19 cellular contexts compared by ENCODE assay signal in the genomic region with DNA sequence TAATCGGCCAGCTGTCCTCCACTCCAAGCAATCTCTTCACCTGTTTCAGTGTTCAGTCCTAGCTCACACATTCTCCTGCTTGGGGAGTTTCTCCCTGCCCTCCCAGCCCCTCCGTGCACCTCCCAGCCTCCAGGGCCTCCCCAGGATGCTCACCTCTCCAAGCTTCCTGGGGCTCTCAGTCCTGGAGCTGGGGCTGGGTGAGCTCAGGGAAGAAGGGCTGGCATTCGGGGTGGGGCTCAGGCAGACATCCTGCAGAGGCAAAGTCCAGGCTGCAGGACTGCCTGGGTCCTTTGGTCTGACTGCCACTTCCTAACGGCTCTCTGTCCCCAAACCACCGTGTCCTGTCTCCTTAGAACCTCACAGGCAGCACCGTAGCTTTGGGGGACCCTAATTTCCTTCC. TPM values are rescaled to one million over a fixed set of nuclear protein-coding genes. Genes with fewer than 3 reads are reported as not detected.
DNase-seq lines count a peak whose midpoint lies in the region; ATAC-seq, FAIRE-seq and TF ChIP-seq lines count a peak whose summit lies in the region.
"Had no signal": no experiment of that assay in that cellular context is flagged by ENCODE, and none has a peak within 500 bp of the region (broad histone marks: within the 10 kb centered on the region; RNA-seq: fewer than 3 reads in every experiment).

No MANE protein-coding gene starts in this region.

- no peak overlapping the region for H3K4me3 Mint-ChIP-seq in endodermal cell
- H3K4me3 Mint-ChIP-seq in activated naive CD8-positive, alpha-beta T cell treated with anti-CD3 and anti-CD28 coated beads for 36 hours, result no peak overlapping the region

- FAIRE-seq in A549 (lab: Jason Lieb, UNC), result no peak
- FAIRE-seq: A204.1, H54 had no signal

- DNase-seq in A549 (ENCODE audit: low read depth in 1 of 2, low spot score in 1 of 2) (no peak), Peyer's patch (peak in 2 of 3 donors; percentile 83 to 85), endodermal cell (no peak), SHP77 (lab: John Stamatoyannopoulos, UW) (no peak), prostate gland (ENCODE audit: low spot score) (no peak)
- DNase-seq in activated naive CD8-positive, alpha-beta T cell treated with anti-CD3 and anti-CD28 coated beads for 36 hours, result no peak
- DNase-seq: COR-L47, DMS53, Karpas-422, MG63, NCI-H1092 treated with DMSO at 0.1 percent for 48 hours, NCI-H1694 treated with DMSO at 0.1 percent for 48 hours, NCI-H226, NCI-H526 treated with DMSO at 0.1 percent for 48 hours had no signal

- peak overlapping the region; percentile 27 for H3K27ac Mint-ChIP-seq in endodermal cell
- no peak overlapping the region for H3K27ac Mint-ChIP-seq in activated naive CD8-positive, alpha-beta T cell treated with anti-CD3 and anti-CD28 coated beads for 36 hours

- H3K9ac ChIP-seq in endodermal cell (ENCODE audit: extremely low read depth, low read length, poor library complexity, severe bottlenecking) (no peak overlapping the region), mucosa of stomach (ENCODE audit: low read length) (peak overlapping the region; percentile 9)

- no peak for TF ChIP-seq EP300 in A549 (IDR thresholded peaks at IDR 0.05)

- H3K4me2 ChIP-seq in A549, result peak overlapping the region; percentile 28

- TF ChIP-seq CTCF in A549 (IDR thresholded peaks at IDR 0.05) (no peak), Peyer's patch (IDR thresholded peaks at IDR 0.05) (no peak), endodermal cell (conservative IDR thresholded peaks at IDR 0.05) (no peak), prostate gland (IDR thresholded peaks at IDR 0.05) (no peak)

- intact Hi-C loops in prostate gland (cut with DNase I), result no loop called here

- TF ChIP-seq RAD21 in A549 (conservative IDR thresholded peaks at IDR 0.05 in 1 of 2, IDR thresholded peaks at IDR 0.05 in 1 of 2), result no peak

- H3K9me3 Mint-ChIP-seq in endodermal cell, result no peaks in the 10 kb centered on the region
- H3K9me3 Mint-ChIP-seq in activated naive CD8-positive, alpha-beta T cell treated with anti-CD3 and anti-CD28 coated beads for 36 hours, result no peaks in the 10 kb centered on the region

- TF ChIP-seq POLR2A in A549 (IDR thresholded peaks at IDR 0.05; ENCODE audit: low read length) (no peak), Peyer's patch (IDR thresholded peaks at IDR 0.05) (peak; percentile 72 to 80), prostate gland (IDR thresholded peaks at IDR 0.05) (no peak)

- H3K36me3 ChIP-seq in Peyer's patch, result peaks cover 0 to 17% (median 0%) of the 10 kb centered on the region in 3 donors
- H3K36me3 ChIP-seq in endodermal cell (ENCODE audit: control insufficient read depth, insufficient read depth, low read length), result no peaks in the 10 kb centered on the region
- no peaks in the 10 kb centered on the region for H3K36me3 ChIP-seq in mucosa of stomach (ENCODE audit: control insufficient read depth, insufficient read depth, low read length)
- H3K36me3 ChIP-seq in prostate gland, result no peaks in the 10 kb centered on the region
- H3K36me3 ChIP-seq: MG63, SJSA1 had no signal

- POLR2A ChIA-PET in A549 (lab: Yijun Ruan, JAX), result interaction anchor here (0.7 to 1.9 kb wide), 3 partner anchors 17 to 62 kb away, joined by 3 to 11 read pairs (median 5); partner anchors contain the start of genes KMT5C and TMEM238

- H3K9me3 ChIP-seq in A549 (no peaks in the 10 kb centered on the region), Peyer's patch (no peaks in the 10 kb centered on the region), endodermal cell (ENCODE audit: control insufficient read depth, low read length) (no peaks in the 10 kb centered on the region), mucosa of stomach (ENCODE audit: control insufficient read depth, low read length) (no peaks in the 10 kb centered on the region), prostate gland (no peaks in the 10 kb centered on the region)
- H3K9me3 ChIP-seq: MG63, SJSA1 had no signal

- H3K36me3 Mint-ChIP-seq in endodermal cell (ENCODE audit: low read depth), result no peaks in the 10 kb centered on the region
- no peaks in the 10 kb centered on the region for H3K36me3 Mint-ChIP-seq in activated naive CD8-positive, alpha-beta T cell treated with anti-CD3 and anti-CD28 coated beads for 36 hours

- CTCF ChIA-PET in A549 (lab: Yijun Ruan, JAX), result interaction anchor here (0.9 to 21.1 kb wide), 12 partner anchors 10 to 181 kb away, joined by 3 to 306 read pairs (median 5); partner anchors contain the start of genes KMT5C and TMEM238

- ATAC-seq in A549 (peak; percentile 31 to 53; a peak in 5 of 6 replicates), GM19035 (IDR thresholded peaks at IDR 0.05; ENCODE audit: unreplicated experiment) (no peak)

- H3K27me3 ChIP-seq in Peyer's patch (no peaks in the 10 kb centered on the region), endodermal cell (ENCODE audit: control insufficient read depth, insufficient read depth, low read length, poor library complexity, severe bottlenecking) (no peaks in the 10 kb centered on the region), mucosa of stomach (ENCODE audit: control insufficient read depth, insufficient read depth, low read length) (peaks cover 6% of the 10 kb centered on the region), prostate gland (replicated peaks; ENCODE audit: insufficient read depth) (no peaks in the 10 kb centered on the region)
- H3K27me3 ChIP-seq: MG63, SJSA1 had no signal

- peaks cover 24% of the 10 kb centered on the region for H3K4me1 Mint-ChIP-seq in endodermal cell
- no peaks in the 10 kb centered on the region for H3K4me1 Mint-ChIP-seq in activated naive CD8-positive, alpha-beta T cell treated with anti-CD3 and anti-CD28 coated beads for 36 hours

- H3K4me3 ChIP-seq in A549 (no peak overlapping the region), Peyer's patch (peak overlapping the region in 3 of 4 donors; percentile 9 to 61 (median 46)), endodermal cell (ENCODE audit: low read length) (no peak overlapping the region), mucosa of stomach (ENCODE audit: low read length) (no peak overlapping the region), prostate gland (no peak overlapping the region)
- H3K4me3 ChIP-seq: MG63, SJSA1 had no signal

- H3K27ac ChIP-seq in A549, result peak overlapping the region; percentile 37 to 60; a peak in 5 of 6 replicates
- H3K27ac ChIP-seq in Peyer's patch, result peak overlapping the region in 3 of 4 donors; percentile 79 to 93 (median 88)
- no peak overlapping the region for H3K27ac ChIP-seq in endodermal cell (ENCODE audit: low read depth, low read length)
- H3K27ac ChIP-seq in prostate gland, result no peak overlapping the region
- H3K27ac ChIP-seq: SJSA1 had no signal

- H3K4me1 ChIP-seq in A549 (peaks cover 27% of the 10 kb centered on the region), Peyer's patch (peaks cover 0 to 16% (median 0%) of the 10 kb centered on the region in 4 donors), endodermal cell (ENCODE audit: control insufficient read depth, insufficient read depth, low read length) (peaks cover 8% of the 10 kb centered on the region), mucosa of stomach (ENCODE audit: control insufficient read depth, insufficient read depth, low read length) (peaks cover 23% of the 10 kb centered on the region), prostate gland (replicated peaks) (no peaks in the 10 kb centered on the region)
- H3K4me1 ChIP-seq: SJSA1 had no signal

- WGBS in A549 (ENCODE audit: missing lambda C conversion rate), result 54% methylated on average over 6 of the region's 6 CpGs
- WGBS in endodermal cell (ENCODE audit: insufficient coverage in 1 of 2, insufficient read length in 1 of 2), 2 experiments, result 83 to 92% methylated on average over 5 to 6 of the region's 6 CpGs
- 43% methylated on average over 6 of the region's 6 CpGs for WGBS in prostate gland

- no peaks in the 10 kb centered on the region for H3K27me3 Mint-ChIP-seq in endodermal cell (ENCODE audit: insufficient read depth)
- H3K27me3 Mint-ChIP-seq in activated naive CD8-positive, alpha-beta T cell treated with anti-CD3 and anti-CD28 coated beads for 36 hours, result peaks cover 14% of the 10 kb centered on the region

RNA-seq across cellular contexts. Expression of gene TMEM150B, which starts 2.6 kb away (rescaled TPM):
- polyA plus RNA-seq in A549 (2011; rRNA removed) (0.39 and 0.52 TPM in 2 replicates), A549 (2017; fragmentation: RNase III; extraction: RNeasy Plus Mini Kit Qiagen cat#74134 plus additional on column Dnase treatment) (0.26 to 0.45 TPM (median 0.26 TPM) in 3 replicates)
- 0.12 and 0.16 TPM in 2 replicates for polyA plus RNA-seq in A549 (2012; cell fraction: cytosol; rRNA removed)
- polyA plus RNA-seq in A549 (2012; cell fraction: nucleus; rRNA removed), result 0.51 and 0.58 TPM in 2 replicates
- 0.78 and 1.1 TPM in 2 replicates for polyA minus RNA-seq in A549 (2011; rRNA and poly(A)+ RNA removed)
- total RNA-seq in Peyer's patch (100 to 1,000 TPM in 3 of 4 donors, 10 to 100 TPM in 1; 26.4 to 235 (median 199) TPM), endodermal cell (under 1 TPM; 0.73 to 0.95 TPM), prostate gland (not detected)
- not detected for polyA plus RNA-seq in endodermal cell (2013, experiment 1 of 2)
- polyA plus RNA-seq in endodermal cell (2013, experiment 2 of 2), result not detected
- total RNA-seq in activated naive CD8-positive, alpha-beta T cell treated with anti-CD3 and anti-CD28 coated beads for 36 hours, result not detected
- total RNA-seq: SJSA1 had no signal

RNA-seq across cellular contexts. Expression of gene KMT5C, which starts 17.2 kb away (rescaled TPM):
- polyA plus RNA-seq in A549 (2011; rRNA removed) (6.6 and 9.5 TPM in 2 replicates), A549 (2017; fragmentation: RNase III; extraction: RNeasy Plus Mini Kit Qiagen cat#74134 plus additional on column Dnase treatment) (11.8 to 17.2 TPM (median 15.2 TPM) in 3 replicates)
- 26.1 and 26.2 TPM in 2 replicates for polyA plus RNA-seq in A549 (2012; cell fraction: cytosol; rRNA removed)
- polyA plus RNA-seq in A549 (2012; cell fraction: nucleus; rRNA removed), result 96.3 and 153 TPM in 2 replicates
- polyA minus RNA-seq in A549 (2011; rRNA and poly(A)+ RNA removed), result 6.9 and 15.1 TPM in 2 replicates
- total RNA-seq in Peyer's patch (10 to 100 TPM; 14.4 to 45.6 (median 43.9) TPM), endodermal cell (10 to 100 TPM; 73.1 to 80.6 TPM), prostate gland (10 to 100 TPM; 17.8 to 32.3 TPM)
- polyA plus RNA-seq in endodermal cell (2013, experiment 1 of 2), result 40.1 TPM
- 36.0 TPM for polyA plus RNA-seq in endodermal cell (2013, experiment 2 of 2)
- total RNA-seq in activated naive CD8-positive, alpha-beta T cell treated with anti-CD3 and anti-CD28 coated beads for 36 hours, result 10 to 100 TPM; 14.9 to 15.4 TPM

RNA-seq across cellular contexts. Expression of gene COX6B2, which starts 32.0 kb away (rescaled TPM):
- polyA plus RNA-seq in A549 (2011; rRNA removed) (0.78 and 0.82 TPM in 2 replicates), A549 (2017; fragmentation: RNase III; extraction: RNeasy Plus Mini Kit Qiagen cat#74134 plus additional on column Dnase treatment) (3.1 to 6.4 TPM (median 3.9 TPM) in 3 replicates)
- 0.66 and 1.00 TPM in 2 replicates for polyA plus RNA-seq in A549 (2012; cell fraction: cytosol; rRNA removed)
- polyA plus RNA-seq in A549 (2012; cell fraction: nucleus; rRNA removed), result 4.6 and 7.0 TPM in 2 replicates
- polyA minus RNA-seq in A549 (2011; rRNA and poly(A)+ RNA removed), result 0.74 and 1.2 TPM in 2 replicates
- total RNA-seq in Peyer's patch (not detected), endodermal cell (under 1 TPM; 0.75 to 0.84 TPM), prostate gland (10 to 100 TPM in 1 of 2 donors, not detected in 1; 10.2 TPM)
- polyA plus RNA-seq in endodermal cell (2013, experiment 1 of 2), result 2.0 TPM
- polyA plus RNA-seq in endodermal cell (2013, experiment 2 of 2), result 0.41 TPM
- total RNA-seq in activated naive CD8-positive, alpha-beta T cell treated with anti-CD3 and anti-CD28 coated beads for 36 hours, result not detected

RNA-seq across cellular contexts. Expression of gene BRSK1, which starts 38.7 kb away (rescaled TPM):
- polyA plus RNA-seq in A549 (2011; rRNA removed) (5.5 and 6.6 TPM in 2 replicates), A549 (2017; fragmentation: RNase III; extraction: RNeasy Plus Mini Kit Qiagen cat#74134 plus additional on column Dnase treatment) (5.0 to 6.1 TPM (median 5.4 TPM) in 3 replicates)
- polyA plus RNA-seq in A549 (2012; cell fraction: cytosol; rRNA removed), result 7.0 and 7.7 TPM in 2 replicates
- 15.9 and 21.9 TPM in 2 replicates for polyA plus RNA-seq in A549 (2012; cell fraction: nucleus; rRNA removed)
- 1.9 and 5.2 TPM in 2 replicates for polyA minus RNA-seq in A549 (2011; rRNA and poly(A)+ RNA removed)
- total RNA-seq in Peyer's patch (1 to 10 TPM in 3 of 4 donors, under 1 TPM in 1; 0.35 to 6.6 (median 3.0) TPM), endodermal cell (10 to 100 TPM; 75.9 to 91.4 TPM), prostate gland (10 to 100 TPM in 1 of 2 donors, 1 to 10 TPM in 1; 1.4 to 10.9 TPM)
- polyA plus RNA-seq in endodermal cell (2013, experiment 1 of 2), result 53.5 TPM
- 51.8 TPM for polyA plus RNA-seq in endodermal cell (2013, experiment 2 of 2)
- total RNA-seq in activated naive CD8-positive, alpha-beta T cell treated with anti-CD3 and anti-CD28 coated beads for 36 hours, result 1 to 10 TPM; 5.6 to 6.4 TPM

RNA-seq across cellular contexts. Expression of gene GARIN5B, which starts 40.6 kb away (rescaled TPM):
- polyA plus RNA-seq in A549 (2011; rRNA removed) (not detected in 2 replicates), A549 (2017; fragmentation: RNase III; extraction: RNeasy Plus Mini Kit Qiagen cat#74134 plus additional on column Dnase treatment) (0.05 TPM in 3 replicates)
- polyA plus RNA-seq in A549 (2012; cell fraction: cytosol; rRNA removed), result 0.01 TPM in 1 of 2 replicates, not detected in the other
- 0.20 and 0.23 TPM in 2 replicates for polyA plus RNA-seq in A549 (2012; cell fraction: nucleus; rRNA removed)
- not detected in 2 replicates for polyA minus RNA-seq in A549 (2011; rRNA and poly(A)+ RNA removed)
- total RNA-seq in Peyer's patch (not detected), endodermal cell (under 1 TPM; 0.09 to 0.11 TPM), prostate gland (1 to 10 TPM in 1 of 2 donors, not detected in 1; 1.5 TPM)
- polyA plus RNA-seq in endodermal cell (2013, experiment 1 of 2), result 0.18 TPM
- polyA plus RNA-seq in endodermal cell (2013, experiment 2 of 2), result 0.33 TPM
- total RNA-seq in activated naive CD8-positive, alpha-beta T cell treated with anti-CD3 and anti-CD28 coated beads for 36 hours, result not detected

Comparison
In these comparisons a context has a peak if more than half of its experiments do, and no peak if none do; other contexts are left out.
1. DNase-seq: peak in Peyer's patch (2 of 3); none in A549 (0 of 2), endodermal cell (single experiment), SHP77 (0 of 2), prostate gland (single experiment) and activated naive CD8-positive, alpha-beta T cell treated with anti-CD3 and anti-CD28 coated beads for 36 hours (single experiment).
2. H3K27ac ChIP-seq: peak in A549 (2 of 2) and Peyer's patch (3 of 4); none in endodermal cell (single experiment) and prostate gland (0 of 2).
3. H3K4me3 ChIP-seq: peak in Peyer's patch (3 of 4); none in A549 (single experiment), endodermal cell (single experiment), mucosa of stomach (single experiment) and prostate gland (0 of 2).
4. POLR2A ChIP-seq: peak in Peyer's patch (2 of 2); none in A549 (single experiment) and prostate gland (single experiment).
5. RNA of gene TMEM150B, which starts 2.6 kb away (total RNA-seq): 26.4 to 235 TPM in Peyer's patch; 0.73 to 0.95 TPM in endodermal cell, not detected in activated naive CD8-positive, alpha-beta T cell treated with anti-CD3 and anti-CD28 coated beads for 36 hours and not detected in prostate gland; every median in the first group is over 10 times any median in the second.